29 cellular contexts compared by ENCODE assay signal in genomic region chr5:154956712-154957111, GRCh38. TPM values are rescaled to one million over a fixed set of nuclear protein-coding genes. Genes with fewer than 3 reads are reported as not detected.
"Had no signal": no experiment of that assay in that cellular context is flagged by ENCODE, and none has a peak within 500 bp of the region (broad histone marks: within the 10 kb centered on the region; RNA-seq: fewer than 3 reads in every experiment).

No MANE protein-coding gene starts in this region.

- H3K9me3 Mint-ChIP-seq: natural killer cell treated with Interleukin-12 subunit alpha and Interleukin-12 subunit beta and Interleukin-15 and Interleukin-18, amount 100 ng/mL, for 72 hours; nephron progenitor cell; neural crest cell; stimulated activated effector memory CD8-positive, alpha-beta T cell treated with anti-CD3 and anti-CD28 coated beads, Interleukin-12 subunit alpha, Interleukin-12 subunit beta, amount 100 ng/mL, for 72 hours; stimulated activated naive B cell treated with anti-CD40 and anti-IgM and Interleukin-4, amounts not matched to agents 10 μg/mL and 1 μg/mL and 100 μg/mL, for 72 hours; stimulated activated naive CD8-positive, alpha-beta T cell treated with anti-CD3 and anti-CD28 coated beads, Interleukin-15, Interleukin-2, amounts not matched to agents 100 ng/mL and 50 ng/mL, for 24 hours had no signal

- DNase-seq: nephron progenitor cell; nucleus accumbens; pancreas; psoas muscle; right cardiac atrium; right lobe of liver; sigmoid colon; small intestine; stimulated activated CD4-positive, alpha-beta T cell treated with anti-CD3 and anti-CD28 coated beads, Interleukin-15, amount 100 ng/mL, for 24 hours; stimulated activated CD4-positive, alpha-beta T cell treated with anti-CD3 and anti-CD28 coated beads, Interleukin-2, amount 100 ng/mL, for 24 hours; stimulated activated CD4-positive, alpha-beta T cell treated with anti-CD3 and anti-CD28 coated beads, Interleukin-2, amount 100 ng/mL, for 48 hours; stimulated activated CD4-positive, alpha-beta T cell treated with anti-CD3 and anti-CD28 coated beads, Interleukin-4, amount 100 ng/mL, for 24 hours; stimulated activated naive B cell treated with anti-CD40 and anti-IgM and Interleukin-4, amounts not matched to agents 10 μg/mL and 1 μg/mL and 100 μg/mL, for 72 hours; stimulated activated naive CD4-positive, alpha-beta T cell treated with Interleukin-2 at 50 U/mL for 16 hours; stomach; thyroid gland; trophoblast cell; upper lobe of left lung had no signal

- ATAC-seq: natural killer cell treated with Interleukin-12 subunit alpha and Interleukin-12 subunit beta and Interleukin-15 and Interleukin-18, amount 100 ng/mL, for 72 hours; pancreas; psoas muscle; right cardiac atrium; right lobe of liver; stimulated activated effector memory CD8-positive, alpha-beta T cell treated with anti-CD3 and anti-CD28 coated beads, Interleukin-12 subunit alpha, Interleukin-12 subunit beta, amount 100 ng/mL, for 72 hours; stimulated activated naive B cell treated with anti-CD40 and anti-IgM and Interleukin-4, amounts not matched to agents 10 μg/mL and 1 μg/mL and 100 μg/mL, for 72 hours had no signal

- H3K27ac Mint-ChIP-seq: natural killer cell treated with Interleukin-12 subunit alpha and Interleukin-12 subunit beta and Interleukin-15 and Interleukin-18, amount 100 ng/mL, for 72 hours; nephron progenitor cell; stimulated activated effector memory CD8-positive, alpha-beta T cell treated with anti-CD3 and anti-CD28 coated beads, Interleukin-12 subunit alpha, Interleukin-12 subunit beta, amount 100 ng/mL, for 72 hours; stimulated activated naive B cell treated with anti-CD40 and anti-IgM and Interleukin-4, amounts not matched to agents 10 μg/mL and 1 μg/mL and 100 μg/mL, for 72 hours; stimulated activated naive CD8-positive, alpha-beta T cell treated with anti-CD3 and anti-CD28 coated beads, Interleukin-15, Interleukin-2, amounts not matched to agents 100 ng/mL and 50 ng/mL, for 24 hours had no signal

- H3K4me3 ChIP-seq: pancreas, psoas muscle, right lobe of liver, sigmoid colon, stomach, thoracic aorta, thyroid gland, tibial nerve, upper lobe of left lung, vagina had no signal

- H3K4me3 Mint-ChIP-seq: natural killer cell treated with Interleukin-12 subunit alpha and Interleukin-12 subunit beta and Interleukin-15 and Interleukin-18, amount 100 ng/mL, for 72 hours; nephron progenitor cell; neural crest cell; stimulated activated effector memory CD8-positive, alpha-beta T cell treated with anti-CD3 and anti-CD28 coated beads, Interleukin-12 subunit alpha, Interleukin-12 subunit beta, amount 100 ng/mL, for 72 hours; stimulated activated naive B cell treated with anti-CD40 and anti-IgM and Interleukin-4, amounts not matched to agents 10 μg/mL and 1 μg/mL and 100 μg/mL, for 72 hours; stimulated activated naive CD8-positive, alpha-beta T cell treated with anti-CD3 and anti-CD28 coated beads, Interleukin-15, Interleukin-2, amounts not matched to agents 100 ng/mL and 50 ng/mL, for 24 hours had no signal

- H3K27me3 Mint-ChIP-seq: natural killer cell treated with Interleukin-12 subunit alpha and Interleukin-12 subunit beta and Interleukin-15 and Interleukin-18, amount 100 ng/mL, for 72 hours; stimulated activated naive B cell treated with anti-CD40 and anti-IgM and Interleukin-4, amounts not matched to agents 10 μg/mL and 1 μg/mL and 100 μg/mL, for 72 hours; stimulated activated naive CD8-positive, alpha-beta T cell treated with anti-CD3 and anti-CD28 coated beads, Interleukin-15, Interleukin-2, amounts not matched to agents 100 ng/mL and 50 ng/mL, for 24 hours had no signal

- H3K36me3 Mint-ChIP-seq: natural killer cell treated with Interleukin-12 subunit alpha and Interleukin-12 subunit beta and Interleukin-15 and Interleukin-18, amount 100 ng/mL, for 72 hours had no signal

- H3K4me1 Mint-ChIP-seq: nephron progenitor cell, neural crest cell had no signal

- H3K9me3 ChIP-seq: neutrophil, pancreas, psoas muscle, right lobe of liver, sigmoid colon, stomach, thoracic aorta, thyroid gland, tibial nerve, upper lobe of left lung, vagina had no signal

- H3K27me3 ChIP-seq: neutrophil, pancreas, right lobe of liver, sigmoid colon, stomach, thyroid gland, tibial nerve, upper lobe of left lung, vagina had no signal

- H3K4me1 ChIP-seq: pancreas, psoas muscle, right lobe of liver, sigmoid colon, stomach, thyroid gland, tibial nerve, upper lobe of left lung, vagina had no signal

- H3K27ac ChIP-seq: neutrophil, pancreas, psoas muscle, right lobe of liver, sigmoid colon, stomach, thoracic aorta, thyroid gland, tibial nerve, upper lobe of left lung, vagina had no signal

RNA-seq across cellular contexts. Expression of gene KIF4B, which starts 56.8 kb away (rescaled TPM):
- total RNA-seq: natural killer cell treated with Interleukin-12 subunit alpha and Interleukin-12 subunit beta and Interleukin-15 and Interleukin-18, amount 100 ng/mL, for 72 hours; neural crest cell; omental fat pad; osteocyte; pancreas; right lobe of liver; thoracic aorta; thyroid gland; tibial nerve; ureter; vagina had no signal
